Comparison of ENCODE assay signal across 9 cellular contexts in the genomic region with DNA sequence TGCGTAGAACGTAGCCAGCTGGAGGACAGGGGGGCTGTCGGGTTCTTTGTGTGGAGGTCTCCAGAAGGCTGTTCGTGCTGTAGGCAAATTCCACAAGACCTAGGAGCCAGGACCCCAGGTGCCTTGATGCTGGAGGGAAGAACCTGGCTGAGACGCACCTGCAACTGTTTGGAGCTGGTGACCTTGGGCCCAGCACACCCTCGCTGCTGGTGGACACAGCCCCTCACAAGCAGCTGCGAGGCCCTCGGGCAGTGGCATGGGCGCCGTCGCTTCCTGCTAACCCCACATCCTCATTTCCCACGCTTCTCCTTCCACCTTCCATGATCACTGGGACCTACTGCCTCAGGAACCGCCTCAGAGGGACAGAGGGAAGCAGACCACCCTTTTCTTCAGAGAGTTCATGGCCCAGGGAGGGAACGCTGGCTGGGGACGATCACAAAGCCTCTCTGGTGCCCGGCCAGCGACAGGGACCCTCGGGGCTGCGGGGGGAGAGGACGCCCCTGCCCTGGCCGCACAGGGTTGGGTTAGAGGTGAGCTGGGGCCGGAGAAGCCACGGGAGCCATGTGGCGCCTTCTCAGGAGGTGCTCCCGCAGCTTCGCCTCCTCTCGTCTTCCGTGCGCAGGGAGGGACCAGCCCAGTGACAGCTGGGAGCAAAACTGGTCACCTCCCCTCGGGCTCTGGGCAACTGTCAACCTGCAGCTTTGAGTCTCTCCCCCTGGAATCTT. TPM values are rescaled to one million over a fixed set of nuclear protein-coding genes. Genes with fewer than 3 reads are reported as not detected.
DNase-seq lines count a peak whose midpoint lies in the region; ATAC-seq lines count a peak whose summit lies in the region.
"Had no signal": no experiment of that assay in that cellular context is flagged by ENCODE, and none has a peak within 500 bp of the region (broad histone marks: within the 10 kb centered on the region; RNA-seq: fewer than 3 reads in every experiment).

No MANE protein-coding gene starts in this region.

- no peak for DNase-seq in stimulated activated naive CD8-positive, alpha-beta T cell treated with anti-CD3 and anti-CD28 coated beads, Interleukin-15, Interleukin-2, amounts not matched to agents 100 U/mL and 50 U/mL, for 24 hours
- no peak for DNase-seq in activated T-helper 1 cell treated with anti-CD3 and anti-CD28 coated beads, Interleukin-12 subunit alpha, Interleukin-12 subunit beta, Interleukin-2, Interleukin-4 antibody, amounts not matched to agents 30 ng/mL and 10 ng/mL and 1 ng/mL, durations not matched to agents 14 hours and 24 hours and 36 hours (ENCODE audit: low spot score)
- no peak for DNase-seq in naive thymus-derived CD8-positive, alpha-beta T cell
- no peak for DNase-seq in NAMALWA (ENCODE audit: low spot score)
- DNase-seq in amygdala (lab: John Stamatoyannopoulos, UW), result no peak
- no peak for DNase-seq in DMS79 treated with DMSO at 0.1 percent for 48 hours (lab: John Stamatoyannopoulos, UW)
- DNase-seq: NCI-H2029 had no signal

- POLR2A ChIA-PET in naive thymus-derived CD8-positive, alpha-beta T cell (lab: Charles Lee), result interaction anchor here (0.6 to 4.0 kb wide), 13 partner anchors 8 to 483 kb away, joined by 3 to 61 read pairs (median 4); a partner anchor contains a TSS

- peaks cover 7% of the 10 kb centered on the region for H3K36me3 Mint-ChIP-seq in stimulated activated naive CD8-positive, alpha-beta T cell treated with anti-CD3 and anti-CD28 coated beads, Interleukin-15, Interleukin-2, amounts not matched to agents 100 ng/mL and 50 ng/mL, for 24 hours (ENCODE audit: low read depth)
- H3K36me3 Mint-ChIP-seq in activated T-helper 1 cell treated with anti-CD3 and anti-CD28 coated beads, Interleukin-12 subunit alpha, Interleukin-12 subunit beta, Interleukin-2, Interleukin-4 antibody, amounts not matched to agents 30 ng/mL and 10 ng/mL and 1 ng/mL, durations not matched to agents 14 hours and 24 hours and 36 hours (ENCODE audit: low read depth), result no peaks in the 10 kb centered on the region
- peaks cover 0 to 17% (median 0%) of the 10 kb centered on the region in 3 donors for H3K36me3 Mint-ChIP-seq in naive thymus-derived CD8-positive, alpha-beta T cell

- peak overlapping the region; percentile 77 for H3K4me3 Mint-ChIP-seq in stimulated activated naive CD8-positive, alpha-beta T cell treated with anti-CD3 and anti-CD28 coated beads, Interleukin-15, Interleukin-2, amounts not matched to agents 100 ng/mL and 50 ng/mL, for 24 hours
- peak overlapping the region; percentile 37 for H3K4me3 Mint-ChIP-seq in activated T-helper 1 cell treated with anti-CD3 and anti-CD28 coated beads, Interleukin-12 subunit alpha, Interleukin-12 subunit beta, Interleukin-2, Interleukin-4 antibody, amounts not matched to agents 30 ng/mL and 10 ng/mL and 1 ng/mL, durations not matched to agents 14 hours and 24 hours and 36 hours
- H3K4me3 Mint-ChIP-seq in naive thymus-derived CD8-positive, alpha-beta T cell, result peak overlapping the region; percentile 82 to 94 (median 90)

- H3K9me3 Mint-ChIP-seq in stimulated activated naive CD8-positive, alpha-beta T cell treated with anti-CD3 and anti-CD28 coated beads, Interleukin-15, Interleukin-2, amounts not matched to agents 100 ng/mL and 50 ng/mL, for 24 hours, result no peaks in the 10 kb centered on the region
- H3K9me3 Mint-ChIP-seq in activated T-helper 1 cell treated with anti-CD3 and anti-CD28 coated beads, Interleukin-12 subunit alpha, Interleukin-12 subunit beta, Interleukin-2, Interleukin-4 antibody, amounts not matched to agents 30 ng/mL and 10 ng/mL and 1 ng/mL, durations not matched to agents 14 hours and 24 hours and 36 hours, result no peaks in the 10 kb centered on the region
- H3K9me3 Mint-ChIP-seq in naive thymus-derived CD8-positive, alpha-beta T cell, result peaks cover 0 to 36% (median 4%) of the 10 kb centered on the region in 9 donors

- H3K27ac Mint-ChIP-seq in stimulated activated naive CD8-positive, alpha-beta T cell treated with anti-CD3 and anti-CD28 coated beads, Interleukin-15, Interleukin-2, amounts not matched to agents 100 ng/mL and 50 ng/mL, for 24 hours, result peak overlapping the region; percentile 78
- no peak overlapping the region for H3K27ac Mint-ChIP-seq in activated T-helper 1 cell treated with anti-CD3 and anti-CD28 coated beads, Interleukin-12 subunit alpha, Interleukin-12 subunit beta, Interleukin-2, Interleukin-4 antibody, amounts not matched to agents 30 ng/mL and 10 ng/mL and 1 ng/mL, durations not matched to agents 14 hours and 24 hours and 36 hours
- H3K27ac Mint-ChIP-seq in naive thymus-derived CD8-positive, alpha-beta T cell, result peak overlapping the region; percentile 89 to 98 (median 96)

- no peaks in the 10 kb centered on the region for H3K27me3 Mint-ChIP-seq in stimulated activated naive CD8-positive, alpha-beta T cell treated with anti-CD3 and anti-CD28 coated beads, Interleukin-15, Interleukin-2, amounts not matched to agents 100 ng/mL and 50 ng/mL, for 24 hours
- H3K27me3 Mint-ChIP-seq in activated T-helper 1 cell treated with anti-CD3 and anti-CD28 coated beads, Interleukin-12 subunit alpha, Interleukin-12 subunit beta, Interleukin-2, Interleukin-4 antibody, amounts not matched to agents 30 ng/mL and 10 ng/mL and 1 ng/mL, durations not matched to agents 14 hours and 24 hours and 36 hours (ENCODE audit: insufficient read depth), result peaks cover 55% of the 10 kb centered on the region
- peaks cover 0 to 1% (median 0%) of the 10 kb centered on the region in 5 donors for H3K27me3 Mint-ChIP-seq in naive thymus-derived CD8-positive, alpha-beta T cell

- intact Hi-C loops in activated T-helper 1 cell treated with anti-CD3 and anti-CD28 coated beads, Interleukin-12 subunit alpha, Interleukin-12 subunit beta, Interleukin-2, Interleukin-4 antibody, amounts not matched to agents 30 ng/mL and 10 ng/mL and 1 ng/mL, durations not matched to agents 14 hours and 24 hours and 36 hours (cut with micrococcal nuclease), result loop anchor here (2.0 to 10.0 kb wide), 3 partner anchors 14 to 128 kb away; a partner anchor contains a TSS

- H3K4me1 Mint-ChIP-seq in stimulated activated naive CD8-positive, alpha-beta T cell treated with anti-CD3 and anti-CD28 coated beads, Interleukin-15, Interleukin-2, amounts not matched to agents 100 ng/mL and 50 ng/mL, for 24 hours (ENCODE audit: low read depth), result peaks cover 34% of the 10 kb centered on the region
- peaks cover 9% of the 10 kb centered on the region for H3K4me1 Mint-ChIP-seq in activated T-helper 1 cell treated with anti-CD3 and anti-CD28 coated beads, Interleukin-12 subunit alpha, Interleukin-12 subunit beta, Interleukin-2, Interleukin-4 antibody, amounts not matched to agents 30 ng/mL and 10 ng/mL and 1 ng/mL, durations not matched to agents 14 hours and 24 hours and 36 hours (ENCODE audit: low read depth)
- peaks cover 19 to 46% (median 30%) of the 10 kb centered on the region in 4 donors for H3K4me1 Mint-ChIP-seq in naive thymus-derived CD8-positive, alpha-beta T cell

- ATAC-seq in stimulated activated naive CD8-positive, alpha-beta T cell treated with anti-CD3 and anti-CD28 coated beads, Interleukin-15, Interleukin-2, amounts not matched to agents 100 U/mL and 50 U/mL, for 24 hours, result no peak
- no peak for ATAC-seq in naive thymus-derived CD8-positive, alpha-beta T cell
- no peak for ATAC-seq in GM18873 (IDR thresholded peaks at IDR 0.05; ENCODE audit: low FRiP score, unreplicated experiment)

RNA-seq across cellular contexts. Expression of a gene that starts 18.4 kb away (rescaled TPM):
- total RNA-seq in activated T-helper 1 cell treated with anti-CD3 and anti-CD28 coated beads, Interleukin-12 subunit alpha, Interleukin-12 subunit beta, Interleukin-2, Interleukin-4 antibody, amounts not matched to agents 30 ng/mL and 10 ng/mL and 1 ng/mL, durations not matched to agents 14 hours and 24 hours and 36 hours, result not detected in 2 replicates
- total RNA-seq in naive thymus-derived CD8-positive, alpha-beta T cell, result 10 to 100 TPM; 14.2 to 15.9 TPM
- 1 to 10 TPM in 2 of 3 donors, under 1 TPM in 1; 0.34 to 1.5 (median 1.2) TPM for polyA plus RNA-seq in naive thymus-derived CD8-positive, alpha-beta T cell

RNA-seq across cellular contexts. Expression of a gene that starts 34.1 kb away (rescaled TPM):
- 18.4 TPM in 2 replicates for total RNA-seq in activated T-helper 1 cell treated with anti-CD3 and anti-CD28 coated beads, Interleukin-12 subunit alpha, Interleukin-12 subunit beta, Interleukin-2, Interleukin-4 antibody, amounts not matched to agents 30 ng/mL and 10 ng/mL and 1 ng/mL, durations not matched to agents 14 hours and 24 hours and 36 hours
- total RNA-seq in naive thymus-derived CD8-positive, alpha-beta T cell, result 10 to 100 TPM; 52.0 to 52.4 TPM
- 10 to 100 TPM; 16.4 to 34.7 (median 29.6) TPM for polyA plus RNA-seq in naive thymus-derived CD8-positive, alpha-beta T cell

Comparison
In these comparisons a context has a peak if more than half of its experiments do, and no peak if none do; other contexts are left out.
1. H3K4me3 Mint-ChIP-seq: peak in every context shown above with its lines; median percentile 90 in naive thymus-derived CD8-positive, alpha-beta T cell; 77 in stimulated activated naive CD8-positive, alpha-beta T cell treated with anti-CD3 and anti-CD28 coated beads, Interleukin-15, Interleukin-2, amounts not matched to agents 100 ng/mL and 50 ng/mL, for 24 hours; 37 in activated T-helper 1 cell treated with anti-CD3 and anti-CD28 coated beads, Interleukin-12 subunit alpha, Interleukin-12 subunit beta, Interleukin-2, Interleukin-4 antibody, amounts not matched to agents 30 ng/mL and 10 ng/mL and 1 ng/mL, durations not matched to agents 14 hours and 24 hours and 36 hours.
2. RNA of a gene that starts 18.4 kb away (total RNA-seq): 14.2 to 15.9 TPM in naive thymus-derived CD8-positive, alpha-beta T cell; not detected in activated T-helper 1 cell treated with anti-CD3 and anti-CD28 coated beads, Interleukin-12 subunit alpha, Interleukin-12 subunit beta, Interleukin-2, Interleukin-4 antibody, amounts not matched to agents 30 ng/mL and 10 ng/mL and 1 ng/mL, durations not matched to agents 14 hours and 24 hours and 36 hours; every median in the first group is over 10 times any median in the second.